29 cellular contexts compared by ENCODE assay signal in genomic region chr9:16976427-16976826, GRCh38.
"Had no signal": no experiment of that assay in that cellular context is flagged by ENCODE, and none has a peak within 500 bp of the region (broad histone marks: within the 10 kb centered on the region; RNA-seq: fewer than 3 reads in every experiment).

No MANE protein-coding gene starts in this region.

- H3K4me1 Mint-ChIP-seq: naive thymus-derived CD8-positive, alpha-beta T cell; nephron; neural crest cell; stimulated activated memory B cell treated with anti-CD40 and anti-IgM and Interleukin-4, amounts not matched to agents 10 μg/mL and 1 μg/mL and 100 μg/mL, for 72 hours; stimulated activated naive CD8-positive, alpha-beta T cell treated with anti-CD3 and anti-CD28 coated beads, Interleukin-15, amount 100 ng/mL, for 72 hours had no signal

- H3K36me3 ChIP-seq: left lung, lower lobe of right lung, pancreas, prostate gland, sigmoid colon, tibial nerve, uterus had no signal

- H3K9me3 ChIP-seq: lower lobe of right lung, pancreas, prostate gland, sigmoid colon, tibial nerve, uterus had no signal

- H3K27me3 ChIP-seq: hepatocyte, left lung, pancreas, sigmoid colon, tibial nerve, uterus had no signal

- H3K4me3 ChIP-seq: hepatocyte, left lung, lower lobe of right lung, pancreas, prostate gland, sigmoid colon, smooth muscle cell, tibial nerve, uterus had no signal

- DNase-seq: left colon; left lung; lower lobe of right lung; mammary epithelial cell; mesenchymal stem cell; naive thymus-derived CD8-positive, alpha-beta T cell; nucleus accumbens; pancreas; posterior cingulate gyrus; retina; right cardiac atrium; sigmoid colon; stimulated activated CD4-positive, alpha-beta T cell treated with anti-CD3 and anti-CD28 coated beads, Interleukin-1b, Interleukin-23, amount 100 ng/mL, for 48 hours; stimulated activated CD4-positive, alpha-beta T cell treated with anti-CD3 and anti-CD28 coated beads, Interleukin-2, amount 100 ng/mL, for 48 hours; stimulated activated CD4-positive, alpha-beta T cell treated with anti-CD3 and anti-CD28 coated beads, Interleukin-4, amount 100 ng/mL, for 4 hours; stimulated activated CD8-positive, alpha-beta memory T cell treated with anti-CD3 and anti-CD28 coated beads, Interleukin-4, amount 100 ng/mL, for 48 hours; stimulated activated naive CD4-positive, alpha-beta T cell treated with Interleukin-2 at 50 U/mL for 16 hours; stimulated activated naive CD8-positive, alpha-beta T cell treated with anti-CD3 and anti-CD28 coated beads, Interleukin-15, amount 100 ng/mL, for 72 hours; substantia nigra; uterus had no signal

- ATAC-seq: left colon; left lung; lower lobe of right lung; naive thymus-derived CD8-positive, alpha-beta T cell; pancreas; right cardiac atrium; stimulated activated memory B cell treated with anti-CD40 and anti-IgM and Interleukin-4, amounts not matched to agents 10 μg/mL and 1 μg/mL and 100 μg/mL, for 72 hours; stimulated activated naive CD8-positive, alpha-beta T cell treated with anti-CD3 and anti-CD28 coated beads, Interleukin-15, amount 100 ng/mL, for 72 hours had no signal

- H3K4me1 ChIP-seq: left lung, lower lobe of right lung, pancreas, prostate gland, sigmoid colon, tibial nerve, uterus had no signal

- FAIRE-seq: keratinocyte, pancreas had no signal

- H2AFZ ChIP-seq: hepatocyte had no signal

- H3K4me2 ChIP-seq: hepatocyte, smooth muscle cell had no signal

- H3K36me3 Mint-ChIP-seq: stimulated activated memory B cell treated with anti-CD40 and anti-IgM and Interleukin-4, amounts not matched to agents 10 μg/mL and 1 μg/mL and 100 μg/mL, for 72 hours; type B pancreatic cell had no signal

- H3K27me3 Mint-ChIP-seq: stimulated activated memory B cell treated with anti-CD40 and anti-IgM and Interleukin-4, amounts not matched to agents 10 μg/mL and 1 μg/mL and 100 μg/mL, for 72 hours; stimulated activated naive CD8-positive, alpha-beta T cell treated with anti-CD3 and anti-CD28 coated beads, Interleukin-15, amount 100 ng/mL, for 72 hours; type B pancreatic cell had no signal

- H3K27ac ChIP-seq: hepatocyte, left lung, lower lobe of right lung, pancreas, prostate gland, sigmoid colon, tibial nerve, uterus had no signal

- H3K4me3 Mint-ChIP-seq: naive thymus-derived CD8-positive, alpha-beta T cell; nephron; neural crest cell; stimulated activated memory B cell treated with anti-CD40 and anti-IgM and Interleukin-4, amounts not matched to agents 10 μg/mL and 1 μg/mL and 100 μg/mL, for 72 hours; stimulated activated naive CD8-positive, alpha-beta T cell treated with anti-CD3 and anti-CD28 coated beads, Interleukin-15, amount 100 ng/mL, for 72 hours; type B pancreatic cell had no signal

- H3K27ac Mint-ChIP-seq: naive thymus-derived CD8-positive, alpha-beta T cell; nephron; stimulated activated memory B cell treated with anti-CD40 and anti-IgM and Interleukin-4, amounts not matched to agents 10 μg/mL and 1 μg/mL and 100 μg/mL, for 72 hours; stimulated activated naive CD8-positive, alpha-beta T cell treated with anti-CD3 and anti-CD28 coated beads, Interleukin-15, amount 100 ng/mL, for 72 hours; type B pancreatic cell had no signal
